8 cellular contexts compared by ENCODE assay signal in the genomic region with DNA sequence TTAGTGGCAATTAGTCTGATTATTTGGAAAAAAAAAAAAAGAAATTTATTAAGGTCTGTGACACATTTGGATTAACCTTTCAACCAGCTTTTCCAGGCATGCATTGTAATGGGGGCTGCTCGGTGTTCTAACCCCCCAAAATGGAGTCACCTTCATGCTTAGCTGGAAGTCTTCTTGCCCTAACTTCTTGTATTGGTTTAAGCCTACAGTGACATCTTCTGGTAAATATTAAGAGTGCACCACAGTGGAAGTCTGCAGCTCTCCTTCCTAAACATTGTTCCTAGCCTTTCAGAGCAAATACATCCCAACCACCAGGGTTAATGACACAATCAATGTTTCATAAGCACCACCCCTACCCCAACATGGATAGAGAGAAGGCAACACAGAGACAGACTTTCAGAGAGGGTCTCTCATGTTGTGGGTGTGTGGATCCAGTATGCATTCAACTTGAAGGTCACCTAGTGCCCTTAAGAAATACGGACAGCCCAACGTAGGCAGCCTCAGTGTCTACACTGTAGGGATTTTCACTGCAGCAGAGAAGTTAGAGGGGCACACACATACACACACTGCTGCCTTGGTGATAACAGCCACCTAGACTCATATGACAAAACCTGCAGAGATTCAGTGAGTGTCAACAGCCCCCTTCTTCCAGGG.
DNase-seq lines count a peak whose midpoint lies in the region; ATAC-seq and TF ChIP-seq lines count a peak whose summit lies in the region.

No MANE protein-coding gene starts in this region.

- H3K4me3 ChIP-seq in Caco-2 (ENCODE audit: low read depth, low read length) (no peak overlapping the region), cardiac fibroblast (replicated peaks in 1 of 2; ENCODE audit: low read depth in 2 of 2, low read length in 2 of 2) (no peak overlapping the region)

- peaks cover 6% of the 10 kb centered on the region for H3K36me3 Mint-ChIP-seq in Caco-2 (ENCODE audit: insufficient read depth, unreplicated experiment)

- H3K4me1 Mint-ChIP-seq in Caco-2 (ENCODE audit: low read depth, unreplicated experiment) = no peaks in the 10 kb centered on the region

- H3K27me3 Mint-ChIP-seq in Caco-2 (ENCODE audit: insufficient read depth, unreplicated experiment) = no peaks in the 10 kb centered on the region

- TF ChIP-seq CTCF in Caco-2 (IDR thresholded peaks at IDR 0.05; ENCODE audit: insufficient read depth in 1 of 2, low read depth in 1 of 2, low read length in 1 of 2, severe bottlenecking in 1 of 2, unreplicated experiment in 1 of 2) (peak; percentile 32 to 35), cardiac fibroblast (IDR thresholded peaks at IDR 0.05; ENCODE audit: low read depth, low read length) (peak; percentile 43)

- DNase-seq in Caco-2 = peak in 1 of 2 experiments; percentile 16
- peak; percentile 10 for DNase-seq in GM19238 (ENCODE audit: insufficient read length, low spot score)
- peak; percentile 13 for DNase-seq in NCI-H146 treated with DMSO at 0.1 percent for 48 hours (lab: John Stamatoyannopoulos, UW; ENCODE audit: unreplicated experiment)
- DNase-seq in cardiac fibroblast (ENCODE audit: low read depth in 2 of 2) = peak; percentile 49 to 51
- peak; percentile 39 to 40 for DNase-seq in lung microvascular endothelial cell (ENCODE audit: low read depth in 2 of 2)

- CTCF ChIA-PET in Caco-2 (lab: Charles Lee) = interaction anchor here (0.6 to 1.7 kb wide), 5 partner anchors 17 to 636 kb away, joined by 4 to 11 read pairs (median 6); no protein-coding TSS in a partner anchor

- no TSS peak for BruUV-seq in Caco-2 (replicated peaks; lab: Mats Ljungman, UMichigan)

- no peaks in the 10 kb centered on the region for H3K27me3 ChIP-seq in Caco-2 (replicated peaks; ENCODE audit: control insufficient read depth, insufficient read depth, low read length)

- POLR2A ChIA-PET in Caco-2 (lab: Charles Lee) = no interaction called here

- H3K9me3 Mint-ChIP-seq in Caco-2 (ENCODE audit: unreplicated experiment) = no peaks in the 10 kb centered on the region

- no peak for ATAC-seq in GM19452 (IDR thresholded peaks at IDR 0.05; ENCODE audit: unreplicated experiment)
- no peak for ATAC-seq in HG02588 (IDR thresholded peaks at IDR 0.05; ENCODE audit: unreplicated experiment)
- no peak for ATAC-seq in GM18517 (IDR thresholded peaks at IDR 0.05; ENCODE audit: unreplicated experiment)

- H3K4me1 ChIP-seq in Caco-2 = no peaks in the 10 kb centered on the region

- no peak overlapping the region for H3K4me3 Mint-ChIP-seq in Caco-2 (ENCODE audit: unreplicated experiment)

- no peak overlapping the region for H3K27ac Mint-ChIP-seq in Caco-2 (ENCODE audit: unreplicated experiment)

- H3K36me3 ChIP-seq in Caco-2 (ENCODE audit: control insufficient read depth, insufficient read depth, low read length) = no peaks in the 10 kb centered on the region

- no peaks in the 10 kb centered on the region for H3K9me3 ChIP-seq in Caco-2

- intact Hi-C loops in Caco-2 (cut with micrococcal nuclease; ENCODE audit: unreplicated experiment) = loop anchor here (1.0 kb wide), 1 partner anchor 405 kb away; no protein-coding TSS in a partner anchor
